Comparison of ENCODE assay signal across 13 cellular contexts in genomic region chr2:235366847-235367246, GRCh38.
"Had no signal": no experiment of that assay in that cellular context is flagged by ENCODE, and none has a peak within 500 bp of the region (broad histone marks: within the 10 kb centered on the region; RNA-seq: fewer than 3 reads in every experiment).

No MANE protein-coding gene starts in this region.

- DNase-seq: activated CD4-positive, alpha-beta T cell treated with anti-CD3 and anti-CD28 coated beads, Interleukin-2, amount 10 ng/mL, durations not matched to agents 24 days and 14 days; activated CD4-positive, CD25-positive, alpha-beta regulatory T cell; activated CD8-positive, alpha-beta memory T cell treated with anti-CD3 and anti-CD28 coated beads, Interleukin-2, amount 50 U/mL, for 48 hours; activated gamma-delta T cell; activated T-cell treated with anti-CD3 and anti-CD28 coated beads, Interleukin-2, amount 50 U/mL, for 72 hours; caudate nucleus; foreskin fibroblast; immature natural killer cell; mammary epithelial cell; naive thymus-derived CD4-positive, alpha-beta T cell; pancreas; stimulated activated CD4-positive, alpha-beta T cell treated with anti-CD3 and anti-CD28 coated beads, Interleukin-12 subunit alpha, Interleukin-12 subunit beta, amount 100 ng/mL, for 4 hours; stimulated activated CD4-positive, alpha-beta T cell treated with anti-CD3 and anti-CD28 coated beads, Interleukin-2, amount 100 ng/mL, for 24 hours had no signal
